25 cellular contexts compared by ENCODE assay signal in genomic region chr3:86161493-86161892, GRCh38.
DNase-seq lines count a peak whose midpoint lies in the region; ATAC-seq and TF ChIP-seq lines count a peak whose summit lies in the region.
"Had no signal": no experiment of that assay in that cellular context is flagged by ENCODE, and none has a peak within 500 bp of the region (broad histone marks: within the 10 kb centered on the region; RNA-seq: fewer than 3 reads in every experiment).

No MANE protein-coding gene starts in this region.

- H2AFZ ChIP-seq in neuronal stem cell (ENCODE audit: low read length): peak overlapping the region; percentile 64

- no peak overlapping the region for H4K91ac ChIP-seq in neuronal stem cell (ENCODE audit: low read depth, low read length, poor library complexity)

- no peak overlapping the region for H4K8ac ChIP-seq in neuronal stem cell (ENCODE audit: low read depth, low read length)

- no peak overlapping the region for H2BK120ac ChIP-seq in neuronal stem cell (ENCODE audit: low read depth, low read length)

- H3K14ac ChIP-seq in neuronal stem cell (ENCODE audit: low read length): no peak overlapping the region

- H3K9me3 ChIP-seq in colonic mucosa (no peaks in the 10 kb centered on the region), mucosa of descending colon (no peaks in the 10 kb centered on the region), neuronal stem cell (replicated peaks in 1 of 2; ENCODE audit: control insufficient read depth in 2 of 2, insufficient read depth in 1 of 2, low read depth in 1 of 2, low read length in 2 of 2) (no peaks in the 10 kb centered on the region), transverse colon (no peaks in the 10 kb centered on the region), MG63 (no peaks in the 10 kb centered on the region)
- H3K9me3 ChIP-seq: BE2C, BLaER1 had no signal

- H3K23ac ChIP-seq in neuronal stem cell (ENCODE audit: low read depth, low read length, poor library complexity): no peak overlapping the region

- WGBS in neuronal stem cell (ENCODE audit: extremely low coverage in 2 of 2, insufficient read length in 2 of 2, insufficient replicate concordance in 1 of 2), 2 donors: no CpG with 5 or more reads among the region's 7 CpGs
- 22 to 51% methylated on average over 7 of the region's 7 CpGs for WGBS in transverse colon (ENCODE audit: low coverage in 1 of 2), 2 donors

- TF ChIP-seq POLR2A in transverse colon (IDR thresholded peaks at IDR 0.05): no peak

- TF ChIP-seq CTCF in colonic mucosa (IDR thresholded peaks at IDR 0.05) (no peak), mucosa of descending colon (IDR thresholded peaks at IDR 0.05) (no peak), transverse colon (IDR thresholded peaks at IDR 0.05) (no peak), RWPE1 (conservative IDR thresholded peaks at IDR 0.05; ENCODE audit: low read depth) (no peak)

- H3K79me1 ChIP-seq in neuronal stem cell (ENCODE audit: low read depth, low read length): no peaks in the 10 kb centered on the region

- H3K27me3 ChIP-seq in colonic mucosa (no peaks in the 10 kb centered on the region), neuronal stem cell (ENCODE audit: control insufficient read depth in 3 of 3, insufficient read depth in 3 of 3, low read depth in 1 of 3, low read length in 3 of 3) (no peaks in the 10 kb centered on the region), transverse colon (no peaks in the 10 kb centered on the region), MG63 (no peaks in the 10 kb centered on the region)
- H3K27me3 ChIP-seq: BE2C, BLaER1 had no signal

- H2BK5ac ChIP-seq in neuronal stem cell (ENCODE audit: low read length): no peak overlapping the region

- H3K18ac ChIP-seq in neuronal stem cell (ENCODE audit: low read length): no peak overlapping the region

- no peaks in the 10 kb centered on the region for H3K4me1 ChIP-seq in colonic mucosa
- peaks cover 3% of the 10 kb centered on the region for H3K4me1 ChIP-seq in mucosa of descending colon (ENCODE audit: low read depth)
- no peaks in the 10 kb centered on the region for H3K4me1 ChIP-seq in neuronal stem cell (ENCODE audit: control insufficient read depth in 2 of 2, insufficient read depth in 1 of 2, low read depth in 1 of 2, low read length in 2 of 2)
- H3K4me1 ChIP-seq in transverse colon: peaks cover 0 to 6% (median 2%) of the 10 kb centered on the region in 4 donors
- H3K4me1 ChIP-seq: BE2C, BLaER1 had no signal

- no peaks in the 10 kb centered on the region for H3K36me3 ChIP-seq in colonic mucosa
- no peaks in the 10 kb centered on the region for H3K36me3 ChIP-seq in mucosa of descending colon (ENCODE audit: low read depth)
- H3K36me3 ChIP-seq in neuronal stem cell (replicated peaks in 1 of 2; ENCODE audit: control insufficient read depth in 2 of 2, insufficient read depth in 2 of 2, low read length in 2 of 2): no peaks in the 10 kb centered on the region
- no peaks in the 10 kb centered on the region for H3K36me3 ChIP-seq in transverse colon
- H3K36me3 ChIP-seq in MG63: no peaks in the 10 kb centered on the region
- H3K36me3 ChIP-seq: BE2C, BLaER1 had no signal

- DNase-seq in colonic mucosa (peak; percentile 37), mucosa of descending colon (peak in 1 of 3 donors; percentile 45), neuronal stem cell (ENCODE audit: low spot score) (no peak), transverse colon (no peak), MG63 (no peak), RWPE1 (ENCODE audit: low spot score) (no peak), OCI-M2 (lab: John Stamatoyannopoulos, UW; ENCODE audit: unreplicated experiment) (no peak), NCI-H146 treated with DMSO at 0.1 percent for 48 hours (lab: John Stamatoyannopoulos, UW; ENCODE audit: unreplicated experiment) (no peak)
- DNase-seq: 8988T; ACHN; BE2C; C1 segment of cervical spinal cord; CD4-positive, alpha-beta memory T cell; CD4-positive, CD25-positive, alpha-beta regulatory T cell; CD8-positive, alpha-beta memory T cell; COR-L47; DMS 273 treated with DMSO at 0.1 percent for 48 hours; DMS153; DMS53; DMS79; DND-41; EL; GDM1 had no signal

- POLR2A ChIA-PET in RWPE1 (lab: Yijun Ruan, JAX; ENCODE audit: low non-redundant PET): no interaction called here

- no peak overlapping the region for H2AK5ac ChIP-seq in neuronal stem cell (ENCODE audit: low read depth, low read length)

- H3K4me3 ChIP-seq in colonic mucosa (no peak overlapping the region), mucosa of descending colon (no peak overlapping the region), neuronal stem cell (ENCODE audit: low read length in 2 of 2) (no peak overlapping the region), transverse colon (no peak overlapping the region), MG63 (no peak overlapping the region)
- H3K4me3 ChIP-seq: BLaER1, GM12878 had no signal

- TF ChIP-seq EP300 in transverse colon (IDR thresholded peaks at IDR 0.05; ENCODE audit: low read depth): no peak

- intact Hi-C loops in colonic mucosa (cut with DNase I) (no loop called here), mucosa of descending colon (cut with DNase I, micrococcal nuclease) (no loop called here), transverse colon (cut with DNase I; ENCODE audit: low total_unique reads) (no loop called here)

- no peak overlapping the region for H3K4me2 ChIP-seq in neuronal stem cell (ENCODE audit: insufficient read depth, low read length, poor library complexity, severe bottlenecking)
- H3K4me2 ChIP-seq: BLaER1 had no signal

- H3K9ac ChIP-seq in colonic mucosa (ENCODE audit: low read depth in 2 of 2, low read length in 2 of 2): no peak overlapping the region
- H3K9ac ChIP-seq in neuronal stem cell (ENCODE audit: low read depth, low read length, poor library complexity): no peak overlapping the region
- H3K9ac ChIP-seq: BLaER1 had no signal

- H3K27ac ChIP-seq in colonic mucosa (peak overlapping the region; percentile 54), neuronal stem cell (replicated peaks; ENCODE audit: low read length) (no peak overlapping the region), transverse colon (peak overlapping the region in 3 of 4 donors; percentile 26 to 48 (median 27)), RWPE1 (no peak overlapping the region)
- H3K27ac ChIP-seq: BLaER1 had no signal

- in situ Hi-C loops in transverse colon (cut with MboI; ENCODE audit: low pct_ligation_motif_present in 1 of 4, low pct_unique_long_range_greater_than_20kb in 1 of 4, low sequenced_read_pairs in 3 of 4): no loop called here

- no peak overlapping the region for H2BK15ac ChIP-seq in neuronal stem cell (ENCODE audit: low read length)

- CTCF ChIA-PET in RWPE1 (lab: Yijun Ruan, JAX): no interaction called here

- H3K4ac ChIP-seq in neuronal stem cell (ENCODE audit: low read length): no peak overlapping the region

- ATAC-seq in mucosa of descending colon: peak; percentile 90
- ATAC-seq: GM12878 had no signal

- H2BK12ac ChIP-seq in neuronal stem cell (ENCODE audit: low read length): no peak overlapping the region

Comparison
In these comparisons a context has a peak if more than half of its experiments do, and no peak if none do; other contexts are left out.
1. H3K27ac ChIP-seq: peak in colonic mucosa (single experiment) and transverse colon (3 of 4); none in neuronal stem cell (single experiment) and RWPE1 (single experiment).